8 cellular contexts compared by ENCODE assay signal in the genomic region with DNA sequence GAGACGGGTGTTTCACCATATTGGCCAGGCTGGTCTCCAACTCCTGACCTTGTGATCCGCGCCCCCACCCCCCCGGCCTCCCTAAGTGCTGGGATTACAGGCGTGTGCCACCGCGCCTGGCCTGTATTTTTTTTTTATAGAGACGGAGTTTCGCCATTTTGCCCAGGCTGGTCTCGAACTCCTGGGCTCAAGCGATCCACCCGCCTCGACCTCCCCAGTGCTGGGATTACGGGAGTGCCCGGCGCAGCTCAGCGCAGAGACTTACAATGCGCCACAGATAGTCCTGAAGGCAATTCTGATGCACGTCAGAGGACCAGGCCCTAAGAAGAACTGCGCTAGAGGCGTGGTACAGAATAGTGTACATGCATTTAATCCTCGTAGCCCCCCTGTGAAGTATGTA. TPM values are rescaled to one million over a fixed set of nuclear protein-coding genes. Genes with fewer than 3 reads are reported as not detected.
A peak's percentile ranks its signal among the peaks of the same experiment; 100 is the strongest.
DNase-seq lines count a peak whose midpoint lies in the region; ATAC-seq and TF ChIP-seq lines count a peak whose summit lies in the region.

No MANE protein-coding gene starts in this region.

- peaks cover 22% of the 10 kb centered on the region for H3K4me1 Mint-ChIP-seq in brain

- WGBS in mesendoderm (ENCODE audit: extremely low coverage, insufficient coverage, low lambda C conversion rate): no CpG with 5 or more reads among the region's 22 CpGs

- DNase-seq in Right ventricle myocardium inferior (ENCODE audit: missing footprints) (no peak), cardiac septum (ENCODE audit: low spot score) (no peak), mesendoderm (no peak), upper lobe of right lung (no peak), GF-D8 (lab: John Stamatoyannopoulos, UW) (no peak)

- H3K9me3 ChIP-seq in upper lobe of right lung: no peaks in the 10 kb centered on the region

- TF ChIP-seq CTCF in brain (conservative IDR thresholded peaks at IDR 0.05): no peak
- no peak for TF ChIP-seq CTCF in upper lobe of right lung (IDR thresholded peaks at IDR 0.05)

- peak overlapping the region; percentile 85 to 99 (median 98) for H3K27ac Mint-ChIP-seq in brain

- H3K18ac ChIP-seq in mesendoderm (ENCODE audit: low read length): no peak overlapping the region

- peaks cover 5% of the 10 kb centered on the region for H3K79me1 ChIP-seq in mesendoderm (ENCODE audit: low read length)

- H2BK5ac ChIP-seq in mesendoderm (ENCODE audit: low read length): no peak overlapping the region

- H3K27ac ChIP-seq in mesendoderm (ENCODE audit: low read depth, low read length) (no peak overlapping the region), upper lobe of right lung (peak overlapping the region; percentile 94)

- H3K4me1 ChIP-seq in mesendoderm (ENCODE audit: control insufficient read depth, low read depth, low read length): peaks cover 3% of the 10 kb centered on the region
- peaks cover 8% of the 10 kb centered on the region for H3K4me1 ChIP-seq in upper lobe of right lung

- no peaks in the 10 kb centered on the region for H3K9me3 Mint-ChIP-seq in brain

- intact Hi-C loops in Right ventricle myocardium inferior (cut with DNase I): no loop called here
- intact Hi-C loops in cardiac septum (cut with DNase I): no loop called here
- intact Hi-C loops in upper lobe of right lung (cut with DNase I): no loop called here

- H3K4me3 ChIP-seq in mesendoderm (ENCODE audit: low read length): no peak overlapping the region
- H3K4me3 ChIP-seq in upper lobe of right lung: peak overlapping the region; percentile 90

- ATAC-seq in Right ventricle myocardium inferior (peak; percentile 8), upper lobe of right lung (no peak), HG02798 (IDR thresholded peaks at IDR 0.05; ENCODE audit: poor library complexity, unreplicated experiment) (no peak), GM19455 (IDR thresholded peaks at IDR 0.05; ENCODE audit: unreplicated experiment) (no peak)

- H2BK120ac ChIP-seq in mesendoderm (ENCODE audit: low read depth, low read length): no peak overlapping the region

- no peak overlapping the region for H2AK5ac ChIP-seq in mesendoderm (ENCODE audit: low read length)

- H3K4me2 ChIP-seq in mesendoderm (ENCODE audit: low read length): no peak overlapping the region

- H3K56ac ChIP-seq in mesendoderm (ENCODE audit: low read length): peak overlapping the region; percentile 47

- no peak overlapping the region for H4K5ac ChIP-seq in mesendoderm (ENCODE audit: low read length)

- H3K36me3 ChIP-seq in mesendoderm (ENCODE audit: control insufficient read depth, insufficient read depth, low read length) (peaks cover 2% of the 10 kb centered on the region), upper lobe of right lung (peaks cover 12% of the 10 kb centered on the region)

- peak overlapping the region; percentile 8 for H3K4ac ChIP-seq in mesendoderm (ENCODE audit: low read depth, low read length)

- H3K36me3 Mint-ChIP-seq in brain: peaks cover 4% of the 10 kb centered on the region

- H3K23ac ChIP-seq in mesendoderm (ENCODE audit: low read length): no peak overlapping the region

- peaks cover 3% of the 10 kb centered on the region for H3K79me2 ChIP-seq in mesendoderm (ENCODE audit: control insufficient read depth, insufficient read depth, low read length)

- peak overlapping the region; percentile 95 for H4K8ac ChIP-seq in mesendoderm (ENCODE audit: low read depth, low read length)

- H3K9ac ChIP-seq in mesendoderm (ENCODE audit: low read length): peak overlapping the region; percentile 27

- H3K4me3 Mint-ChIP-seq in brain: peak overlapping the region; percentile 93 to 95 (median 95)

- H2BK15ac ChIP-seq in mesendoderm (replicated peaks; ENCODE audit: low read depth): no peak overlapping the region

- H3K27me3 ChIP-seq in mesendoderm (ENCODE audit: insufficient read depth, low read length, poor library complexity): no peaks in the 10 kb centered on the region
- H3K27me3 ChIP-seq in upper lobe of right lung: no peaks in the 10 kb centered on the region

- peaks cover 3% of the 10 kb centered on the region for H3K27me3 Mint-ChIP-seq in brain

RNA-seq across cellular contexts. Expression of a gene that starts 0.6 kb away (rescaled TPM):
- total RNA-seq in Right ventricle myocardium inferior (95.2 TPM), cardiac septum (87.1 TPM), upper lobe of right lung (101 TPM)
- polyA plus RNA-seq in brain (ENCODE audit: insufficient read depth, low read depth, low replicate concordance): 211 TPM
- 48.2 TPM for polyA plus RNA-seq in mesendoderm (2013, experiment 1 of 2)
- 46.6 TPM for polyA plus RNA-seq in mesendoderm (2013, experiment 2 of 2)

RNA-seq across cellular contexts. Expression of a gene that starts 11.4 kb away (rescaled TPM):
- 25.0 TPM for total RNA-seq in Right ventricle myocardium inferior
- total RNA-seq in cardiac septum: 23.5 TPM
- 103 TPM for polyA plus RNA-seq in brain (ENCODE audit: insufficient read depth, low read depth, low replicate concordance)
- polyA plus RNA-seq in mesendoderm (2013, experiment 1 of 2): 34.8 TPM
- 34.4 TPM for polyA plus RNA-seq in mesendoderm (2013, experiment 2 of 2)
- total RNA-seq in upper lobe of right lung: 32.1 TPM

RNA-seq across cellular contexts. Expression of a gene that starts 11.6 kb away (rescaled TPM):
- total RNA-seq in Right ventricle myocardium inferior: 1.7 TPM
- 1.5 TPM for total RNA-seq in cardiac septum
- 68.3 TPM for polyA plus RNA-seq in brain (ENCODE audit: insufficient read depth, low read depth, low replicate concordance)
- polyA plus RNA-seq in mesendoderm (2013, experiment 1 of 2): 61.4 TPM
- polyA plus RNA-seq in mesendoderm (2013, experiment 2 of 2): 60.2 TPM
- 1.7 TPM for total RNA-seq in upper lobe of right lung

RNA-seq across cellular contexts. Expression of a gene that starts 16.2 kb away (rescaled TPM):
- total RNA-seq in Right ventricle myocardium inferior (53.1 TPM), cardiac septum (50.1 TPM), upper lobe of right lung (39.0 TPM)
- 143 TPM for polyA plus RNA-seq in brain (ENCODE audit: insufficient read depth, low read depth, low replicate concordance)
- polyA plus RNA-seq in mesendoderm (2013, experiment 1 of 2): 24.5 TPM
- 25.2 TPM for polyA plus RNA-seq in mesendoderm (2013, experiment 2 of 2)

RNA-seq across cellular contexts. Expression of a gene that starts 22.1 kb away (rescaled TPM):
- total RNA-seq in Right ventricle myocardium inferior (5.8 TPM), cardiac septum (5.5 TPM), upper lobe of right lung (7.5 TPM)
- polyA plus RNA-seq in brain (ENCODE audit: insufficient read depth, low read depth, low replicate concordance): 14.0 TPM
- polyA plus RNA-seq in mesendoderm (2013, experiment 1 of 2): 9.7 TPM
- 9.3 TPM for polyA plus RNA-seq in mesendoderm (2013, experiment 2 of 2)
